In the genomic region with DNA sequence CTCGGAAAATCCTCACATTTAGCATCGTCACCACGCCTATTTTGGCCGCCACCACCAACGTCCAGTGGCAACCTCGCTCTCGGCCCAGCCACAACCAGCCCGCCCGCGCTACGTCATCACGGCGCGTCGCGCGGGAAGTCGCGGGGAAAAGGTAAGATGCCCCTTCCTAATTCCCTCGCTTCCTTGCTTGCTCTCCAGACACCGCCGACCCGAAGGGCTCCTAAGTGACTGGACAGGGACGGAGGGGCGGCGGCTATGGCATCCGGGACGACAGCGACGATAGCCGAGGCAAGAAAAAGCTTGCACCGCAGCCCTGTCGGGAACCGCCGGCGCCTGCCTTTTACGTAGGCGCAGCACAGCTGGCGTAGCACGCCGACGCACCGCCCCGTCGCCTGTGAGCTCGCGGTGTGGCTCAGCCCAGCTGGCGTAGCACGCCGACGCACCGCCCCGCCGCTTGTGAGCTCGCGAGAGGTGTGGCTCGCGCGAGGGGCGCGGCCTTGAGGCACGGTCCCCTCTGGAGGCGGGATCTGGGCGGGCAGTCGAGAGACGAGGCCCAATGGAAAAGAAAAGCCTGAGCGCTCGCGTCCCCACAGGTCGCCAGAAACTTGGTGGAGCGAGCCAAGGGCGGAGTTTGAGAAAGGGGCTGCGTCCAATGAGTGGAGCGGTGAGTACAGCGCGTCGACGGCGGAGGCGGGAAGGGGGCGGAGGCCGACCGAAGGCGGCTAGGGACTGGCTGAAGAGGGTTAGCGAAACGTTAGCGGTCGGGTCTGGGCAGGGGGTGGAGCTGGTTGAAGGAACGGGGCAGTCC, we compare ENCODE assay signal across 1 cellular context.
TF ChIP-seq lines count a peak whose summit lies in the region.

HDAC6 (plus strand) TSS at position 787 of the 808 bp plus-strand sequence. CDS start 626 bp downstream, outside the sequence.

TF ChIP-seq in SK-N-SH, 30 proteins besides CTCF, POLR2A, EP300 and RAD21 (continued from another document):
- TF ChIP-seq, protein P1, sequence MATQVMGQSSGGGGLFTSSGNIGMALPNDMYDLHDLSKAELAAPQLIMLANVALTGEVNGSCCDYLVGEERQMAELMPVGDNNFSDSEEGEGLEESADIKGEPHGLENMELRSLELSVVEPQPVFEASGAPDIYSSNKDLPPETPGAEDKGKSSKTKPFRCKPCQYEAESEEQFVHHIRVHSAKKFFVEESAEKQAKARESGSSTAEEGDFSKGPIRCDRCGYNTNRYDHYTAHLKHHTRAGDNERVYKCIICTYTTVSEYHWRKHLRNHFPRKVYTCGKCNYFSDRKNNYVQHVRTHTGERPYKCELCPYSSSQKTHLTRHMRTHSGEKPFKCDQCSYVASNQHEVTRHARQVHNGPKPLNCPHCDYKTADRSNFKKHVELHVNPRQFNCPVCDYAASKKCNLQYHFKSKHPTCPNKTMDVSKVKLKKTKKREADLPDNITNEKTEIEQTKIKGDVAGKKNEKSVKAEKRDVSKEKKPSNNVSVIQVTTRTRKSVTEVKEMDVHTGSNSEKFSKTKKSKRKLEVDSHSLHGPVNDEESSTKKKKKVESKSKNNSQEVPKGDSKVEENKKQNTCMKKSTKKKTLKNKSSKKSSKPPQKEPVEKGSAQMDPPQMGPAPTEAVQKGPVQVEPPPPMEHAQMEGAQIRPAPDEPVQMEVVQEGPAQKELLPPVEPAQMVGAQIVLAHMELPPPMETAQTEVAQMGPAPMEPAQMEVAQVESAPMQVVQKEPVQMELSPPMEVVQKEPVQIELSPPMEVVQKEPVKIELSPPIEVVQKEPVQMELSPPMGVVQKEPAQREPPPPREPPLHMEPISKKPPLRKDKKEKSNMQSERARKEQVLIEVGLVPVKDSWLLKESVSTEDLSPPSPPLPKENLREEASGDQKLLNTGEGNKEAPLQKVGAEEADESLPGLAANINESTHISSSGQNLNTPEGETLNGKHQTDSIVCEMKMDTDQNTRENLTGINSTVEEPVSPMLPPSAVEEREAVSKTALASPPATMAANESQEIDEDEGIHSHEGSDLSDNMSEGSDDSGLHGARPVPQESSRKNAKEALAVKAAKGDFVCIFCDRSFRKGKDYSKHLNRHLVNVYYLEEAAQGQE (IDR thresholded peaks at IDR 0.05; ENCODE audit: low read depth, low read length) = no peak
- TF ChIP-seq, protein P2, sequence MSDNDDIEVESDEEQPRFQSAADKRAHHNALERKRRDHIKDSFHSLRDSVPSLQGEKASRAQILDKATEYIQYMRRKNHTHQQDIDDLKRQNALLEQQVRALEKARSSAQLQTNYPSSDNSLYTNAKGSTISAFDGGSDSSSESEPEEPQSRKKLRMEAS (IDR thresholded peaks at IDR 0.05; ENCODE audit: low read depth) = no peak
- TF ChIP-seq POLR2AphosphoS5 (IDR thresholded peaks at IDR 0.05; ENCODE audit: low read depth, low read length) (peak; percentile 58; the same call in 1 of the 2 replicates), NRF1 (IDR thresholded peaks at IDR 0.05; ENCODE audit: low read depth, low read length) (peak; percentile 40), CHD2 (IDR thresholded peaks at IDR 0.05; ENCODE audit: low read length, partially characterized antibody) (peak; percentile 98), RCOR1 (IDR thresholded peaks at IDR 0.05; ENCODE audit: low read length) (no peak), USF2 (IDR thresholded peaks at IDR 0.05; ENCODE audit: borderline replicate concordance, low read depth, low read length) (no peak), MXI1 (IDR thresholded peaks at IDR 0.05; ENCODE audit: low read depth, low read length) (0 out of 2 replicates have a peak, but pooled peaks have one; percentile 20), TAF1 (IDR thresholded peaks at IDR 0.05; ENCODE audit: borderline replicate concordance, low read depth, low read length) (no peak)
- TF ChIP-seq, protein P3, sequence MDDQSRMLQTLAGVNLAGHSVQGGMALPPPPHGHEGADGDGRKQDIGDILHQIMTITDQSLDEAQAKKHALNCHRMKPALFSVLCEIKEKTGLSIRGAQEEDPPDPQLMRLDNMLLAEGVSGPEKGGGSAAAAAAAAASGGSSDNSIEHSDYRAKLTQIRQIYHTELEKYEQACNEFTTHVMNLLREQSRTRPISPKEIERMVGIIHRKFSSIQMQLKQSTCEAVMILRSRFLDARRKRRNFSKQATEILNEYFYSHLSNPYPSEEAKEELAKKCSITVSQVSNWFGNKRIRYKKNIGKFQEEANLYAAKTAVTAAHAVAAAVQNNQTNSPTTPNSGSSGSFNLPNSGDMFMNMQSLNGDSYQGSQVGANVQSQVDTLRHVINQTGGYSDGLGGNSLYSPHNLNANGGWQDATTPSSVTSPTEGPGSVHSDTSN (IDR thresholded peaks at IDR 0.05) = no peak
- TF ChIP-seq, protein P4, sequence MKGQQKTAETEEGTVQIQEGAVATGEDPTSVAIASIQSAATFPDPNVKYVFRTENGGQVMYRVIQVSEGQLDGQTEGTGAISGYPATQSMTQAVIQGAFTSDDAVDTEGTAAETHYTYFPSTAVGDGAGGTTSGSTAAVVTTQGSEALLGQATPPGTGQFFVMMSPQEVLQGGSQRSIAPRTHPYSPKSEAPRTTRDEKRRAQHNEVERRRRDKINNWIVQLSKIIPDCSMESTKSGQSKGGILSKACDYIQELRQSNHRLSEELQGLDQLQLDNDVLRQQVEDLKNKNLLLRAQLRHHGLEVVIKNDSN (IDR thresholded peaks at IDR 0.05; ENCODE audit: borderline replicate concordance, low read depth) = no peak
TF ChIP-seq in SK-N-SH: peak in this region for 5.
